Comparison of ENCODE assay signal across 9 cellular contexts in the genomic region with DNA sequence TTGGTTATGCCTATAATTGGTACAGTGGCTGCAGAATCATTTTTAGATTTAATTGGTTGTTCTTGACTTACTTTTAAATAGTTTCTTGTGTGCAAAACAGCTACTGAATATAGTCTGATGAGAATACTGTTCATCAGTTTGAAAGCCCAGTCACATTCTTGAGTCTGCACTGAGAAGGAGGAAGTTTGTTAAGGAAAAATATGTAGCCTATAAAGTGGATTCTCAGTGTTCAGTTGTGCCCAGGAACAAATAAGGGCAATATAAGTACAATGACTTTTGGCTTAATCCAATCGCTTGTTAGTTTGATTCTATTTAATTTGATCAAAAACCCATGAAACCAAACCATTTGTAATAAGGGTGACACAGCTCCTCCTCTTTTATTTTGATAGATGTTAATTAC.
"Had no signal": no experiment of that assay in that cellular context is flagged by ENCODE, and none has a peak within 500 bp of the region (broad histone marks: within the 10 kb centered on the region; RNA-seq: fewer than 3 reads in every experiment).

No MANE protein-coding gene starts in this region.

- H3K27ac ChIP-seq: GM23248, HL-60 had no signal

- H3K9ac ChIP-seq: GM23248 had no signal

- H3K4me1 Mint-ChIP-seq: IgD-negative memory B cell had no signal

- H3K36me3 Mint-ChIP-seq: IgD-negative memory B cell had no signal

- DNase-seq: GM23248, GOT3, H7, HFFc6 had no signal

- H3K36me3 ChIP-seq: HAP-1 had no signal

- H3K9me3 Mint-ChIP-seq: HFFc6, IgD-negative memory B cell had no signal

- FAIRE-seq: HepG2 had no signal

- H3K4me3 Mint-ChIP-seq: HFFc6, IgD-negative memory B cell had no signal

- H3K4me3 ChIP-seq: GM23248, HAP-1 had no signal

- H3K4me1 ChIP-seq: HAP-1 had no signal

- ATAC-seq: HCT116, HepG2 had no signal

- H3K27ac Mint-ChIP-seq: HFFc6, IgD-negative memory B cell had no signal

- H3K9me3 ChIP-seq: HAP-1 had no signal

- H2AFZ ChIP-seq: GM23248 had no signal
